1 cellular context compared by ENCODE assay signal in the genomic region with DNA sequence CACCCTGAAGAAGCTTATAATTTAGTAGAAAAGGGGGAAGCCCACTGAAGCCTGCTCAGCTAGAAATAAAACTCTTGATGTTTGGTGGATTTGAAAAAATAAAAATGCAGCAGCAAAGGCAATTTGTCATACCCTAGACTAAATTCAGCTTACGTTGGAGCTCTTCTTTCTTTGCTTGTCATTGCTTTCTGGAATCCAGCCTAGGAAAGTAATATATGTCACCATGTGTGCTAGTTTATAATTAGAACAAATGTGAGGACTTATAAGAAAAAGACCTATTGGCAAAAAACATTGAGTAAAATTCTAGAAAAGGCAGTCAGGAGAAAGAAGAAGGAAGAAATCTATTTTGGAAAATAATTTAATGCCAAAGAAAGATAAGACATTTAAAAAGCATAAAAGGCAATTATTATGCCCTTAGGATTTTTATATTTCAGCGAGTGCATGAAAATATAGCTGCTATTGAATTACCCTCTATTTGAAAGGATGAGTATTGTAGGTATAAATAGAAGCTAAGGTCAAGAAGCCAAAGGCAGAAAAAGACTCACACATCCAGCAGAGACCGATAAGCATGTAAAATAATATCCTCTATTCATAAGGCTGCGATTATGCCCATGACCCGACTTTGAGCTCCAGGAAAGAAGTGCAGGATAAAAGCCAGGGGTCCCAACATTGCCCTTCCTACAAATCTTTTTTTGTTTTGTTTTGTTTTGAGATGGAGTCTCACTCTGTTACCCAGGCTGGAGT.
TF ChIP-seq lines count a peak whose summit lies in the region.

No MANE protein-coding gene starts in this region.

TF ChIP-seq in K562, 482 proteins besides CTCF, POLR2A, EP300 and RAD21 (continued from another document):
- TF ChIP-seq TEAD1 (CRISPR knock-in tag; IDR thresholded peaks at IDR 0.05) (no peak), RB1 (IDR thresholded peaks at IDR 0.05; ENCODE audit: low read depth) (no peak), MEF2A (IDR thresholded peaks at IDR 0.05; ENCODE audit: control insufficient read depth, low read depth, low read length) (peak; percentile 75; the same call in 1 of the 2 replicates), ZFP1 (CRISPR knock-in tag; IDR thresholded peaks at IDR 0.05) (no peak), SMARCC2 (IDR thresholded peaks at IDR 0.05; ENCODE audit: low read depth) (no peak), TAF15 (IDR thresholded peaks at IDR 0.05; ENCODE audit: low read depth, low read length) (no peak), SAFB2 (IDR thresholded peaks at IDR 0.05; ENCODE audit: borderline replicate concordance, low read depth, low read length, severe bottlenecking) (no peak)
- TF ChIP-seq, protein P1, sequence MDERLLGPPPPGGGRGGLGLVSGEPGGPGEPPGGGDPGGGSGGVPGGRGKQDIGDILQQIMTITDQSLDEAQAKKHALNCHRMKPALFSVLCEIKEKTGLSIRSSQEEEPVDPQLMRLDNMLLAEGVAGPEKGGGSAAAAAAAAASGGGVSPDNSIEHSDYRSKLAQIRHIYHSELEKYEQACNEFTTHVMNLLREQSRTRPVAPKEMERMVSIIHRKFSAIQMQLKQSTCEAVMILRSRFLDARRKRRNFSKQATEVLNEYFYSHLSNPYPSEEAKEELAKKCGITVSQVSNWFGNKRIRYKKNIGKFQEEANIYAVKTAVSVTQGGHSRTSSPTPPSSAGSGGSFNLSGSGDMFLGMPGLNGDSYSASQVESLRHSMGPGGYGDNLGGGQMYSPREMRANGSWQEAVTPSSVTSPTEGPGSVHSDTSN (CRISPR knock-in tag; IDR thresholded peaks at IDR 0.05; ENCODE audit: low read depth): no peak
- TF ChIP-seq, protein P1 (tag; conservative IDR thresholded peaks at IDR 0.05; ENCODE audit: low read depth): peak; percentile 27
- TF ChIP-seq, protein P2, sequence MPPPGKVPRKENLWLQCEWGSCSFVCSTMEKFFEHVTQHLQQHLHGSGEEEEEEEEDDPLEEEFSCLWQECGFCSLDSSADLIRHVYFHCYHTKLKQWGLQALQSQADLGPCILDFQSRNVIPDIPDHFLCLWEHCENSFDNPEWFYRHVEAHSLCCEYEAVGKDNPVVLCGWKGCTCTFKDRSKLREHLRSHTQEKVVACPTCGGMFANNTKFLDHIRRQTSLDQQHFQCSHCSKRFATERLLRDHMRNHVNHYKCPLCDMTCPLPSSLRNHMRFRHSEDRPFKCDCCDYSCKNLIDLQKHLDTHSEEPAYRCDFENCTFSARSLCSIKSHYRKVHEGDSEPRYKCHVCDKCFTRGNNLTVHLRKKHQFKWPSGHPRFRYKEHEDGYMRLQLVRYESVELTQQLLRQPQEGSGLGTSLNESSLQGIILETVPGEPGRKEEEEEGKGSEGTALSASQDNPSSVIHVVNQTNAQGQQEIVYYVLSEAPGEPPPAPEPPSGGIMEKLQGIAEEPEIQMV (tag; conservative IDR thresholded peaks at IDR 0.05; ENCODE audit: low read depth): no peak
